14 cellular contexts compared by ENCODE assay signal in the genomic region with DNA sequence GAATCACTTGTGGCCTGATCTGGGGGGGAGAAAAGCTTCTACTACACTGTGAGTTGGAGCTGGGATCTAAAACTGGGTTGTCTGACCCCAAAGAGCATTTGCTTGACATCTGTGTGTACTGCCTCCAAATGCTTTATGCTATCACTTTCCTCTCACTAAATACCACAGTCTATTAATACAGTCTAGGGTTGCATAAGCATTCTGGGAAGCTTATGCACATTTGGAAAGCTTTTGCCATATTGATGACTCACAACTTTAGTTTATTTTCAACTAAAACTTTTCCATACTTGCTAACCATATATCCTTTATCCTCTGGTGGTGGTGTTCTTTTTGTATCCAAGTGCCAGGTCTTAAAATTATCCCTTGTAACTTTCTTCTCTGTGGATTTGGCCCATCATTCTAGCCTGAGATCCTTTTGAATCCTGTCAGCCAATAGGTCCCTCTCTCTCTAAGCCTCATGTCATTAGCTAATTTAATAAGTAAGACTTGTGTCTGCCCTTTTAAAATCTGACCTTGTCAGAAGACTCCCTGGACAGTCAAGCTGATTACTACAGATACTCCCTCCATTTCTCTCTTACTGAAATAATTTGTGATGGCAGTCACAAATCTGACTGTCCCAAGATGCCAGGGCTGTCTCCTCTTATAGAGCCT.
DNase-seq lines count a peak whose midpoint lies in the region; ATAC-seq and TF ChIP-seq lines count a peak whose summit lies in the region.
"Had no signal": no experiment of that assay in that cellular context is flagged by ENCODE, and none has a peak within 500 bp of the region (broad histone marks: within the 10 kb centered on the region; RNA-seq: fewer than 3 reads in every experiment).

No MANE protein-coding gene starts in this region.

- H3K27me3 ChIP-seq in right atrium auricular region (no peaks in the 10 kb centered on the region), heart right ventricle (no peaks in the 10 kb centered on the region)
- H3K27me3 ChIP-seq: BLaER1, dorsolateral prefrontal cortex had no signal

- no peak overlapping the region for H3K27ac Mint-ChIP-seq in nephron progenitor cell
- H3K27ac Mint-ChIP-seq: naive thymus-derived CD8-positive, alpha-beta T cell had no signal

- in situ Hi-C loops in GM13977 (cut with MboI; ENCODE audit: low pct_unique_long_range_greater_than_20kb, low sequenced_read_pairs, unreplicated experiment), result no loop called here

- no peaks in the 10 kb centered on the region for H3K36me3 ChIP-seq in right atrium auricular region
- H3K36me3 ChIP-seq in heart right ventricle, result no peaks in the 10 kb centered on the region
- H3K36me3 ChIP-seq: BLaER1 had no signal

- no peaks in the 10 kb centered on the region for H3K36me3 Mint-ChIP-seq in nephron progenitor cell (ENCODE audit: low read depth)
- H3K36me3 Mint-ChIP-seq: naive thymus-derived CD8-positive, alpha-beta T cell had no signal

- H3K9me3 ChIP-seq in right atrium auricular region, result no peaks in the 10 kb centered on the region
- no peaks in the 10 kb centered on the region for H3K9me3 ChIP-seq in heart right ventricle
- H3K9me3 ChIP-seq: BLaER1 had no signal

- no peaks in the 10 kb centered on the region for H3K9me3 Mint-ChIP-seq in nephron progenitor cell

- H3K27ac ChIP-seq in right atrium auricular region, result peak overlapping the region in 1 of 2 donors; percentile 51
- peak overlapping the region in 8 of 10 donors; percentile 1 to 71 (median 26) for H3K27ac ChIP-seq in heart right ventricle
- H3K27ac ChIP-seq in coronary artery, result peak overlapping the region in 1 of 2 donors; percentile 63
- H3K27ac ChIP-seq: BLaER1 had no signal

- ATAC-seq in Right ventricle myocardium inferior (peak; percentile 71), heart right ventricle (peak in 7 of 8 donors; percentile 38 to 93 (median 79))
- ATAC-seq: HCT116; naive thymus-derived CD8-positive, alpha-beta T cell had no signal

- intact Hi-C loops in Right ventricle myocardium inferior (cut with DNase I), result no loop called here
- intact Hi-C loops in heart right ventricle (cut with DNase I), result loop anchor here in 1 of 10 donors (5.0 kb wide), 1 partner anchor 205 kb away; a partner anchor contains a TSS

- no peak overlapping the region for H3K4me3 Mint-ChIP-seq in nephron progenitor cell
- H3K4me3 Mint-ChIP-seq: naive thymus-derived CD8-positive, alpha-beta T cell had no signal

- TF ChIP-seq CTCF in right atrium auricular region (IDR thresholded peaks at IDR 0.05) (no peak), heart right ventricle (IDR thresholded peaks at IDR 0.05) (no peak), GM13977 (IDR thresholded peaks at IDR 0.05; ENCODE audit: extremely low read depth, insufficient read depth, missing control alignments) (no peak), nephron progenitor cell (IDR thresholded peaks at IDR 0.05) (no peak), coronary artery (IDR thresholded peaks at IDR 0.05) (no peak)

- DNase-seq in Right ventricle myocardium inferior (ENCODE audit: missing footprints) (no peak), right atrium auricular region (ENCODE audit: low spot score) (no peak), amniotic epithelial cell (ENCODE audit: low read depth) (peak; percentile 85), heart right ventricle (no peak), superior temporal gyrus (ENCODE audit: extremely low spot score) (peak; percentile 77), GM13977 (ENCODE audit: low spot score) (no peak), nephron progenitor cell (no peak), coronary artery (ENCODE audit: low spot score) (no peak)
- DNase-seq: activated CD4-positive, alpha-beta T cell treated with anti-CD3 and anti-CD28 coated beads, Interleukin-2, amount 50 U/mL, for 1 hour; dorsolateral prefrontal cortex; naive thymus-derived CD8-positive, alpha-beta T cell; stimulated activated naive CD4-positive, alpha-beta T cell treated with Interleukin-2 at 50 U/mL for 16 hours had no signal

- H3K4me3 ChIP-seq in right atrium auricular region, result no peak overlapping the region
- H3K4me3 ChIP-seq in heart right ventricle, result no peak overlapping the region
- H3K4me3 ChIP-seq in coronary artery, result no peak overlapping the region
- H3K4me3 ChIP-seq: BLaER1 had no signal

- H3K4me1 Mint-ChIP-seq in nephron progenitor cell, result peaks cover 7% of the 10 kb centered on the region
- H3K4me1 Mint-ChIP-seq: naive thymus-derived CD8-positive, alpha-beta T cell had no signal

- H3K27me3 Mint-ChIP-seq in nephron progenitor cell (ENCODE audit: low read depth, poor library complexity), result peaks cover 8% of the 10 kb centered on the region

- H3K4me1 ChIP-seq in right atrium auricular region (peaks cover 0 to 25% of the 10 kb centered on the region in 2 donors), heart right ventricle (peaks cover 0 to 32% (median 19%) of the 10 kb centered on the region in 9 donors)

Comparison
In these comparisons a context has a peak if more than half of its experiments do, and no peak if none do; other contexts are left out.
1. DNase-seq: peak in amniotic epithelial cell (single experiment) and superior temporal gyrus (single experiment); none in Right ventricle myocardium inferior (single experiment), right atrium auricular region (single experiment), heart right ventricle (0 of 2), GM13977 (single experiment), nephron progenitor cell (single experiment) and coronary artery (single experiment).